ENCODE assay signal across 12 cellular contexts in genomic region chr1:234550341-234551031, GRCh38. TPM values are rescaled to one million over a fixed set of nuclear protein-coding genes. Genes with fewer than 3 reads are reported as not detected.
DNase-seq lines count a peak whose midpoint lies in the region; ATAC-seq lines count a peak whose summit lies in the region.
"Had no signal": no experiment of that assay in that cellular context is flagged by ENCODE, and none has a peak within 500 bp of the region (broad histone marks: within the 10 kb centered on the region; RNA-seq: fewer than 3 reads in every experiment).

No MANE protein-coding gene starts in this region.

- H3K27me3 ChIP-seq in effector memory CD4-positive, alpha-beta T cell (replicated peaks; ENCODE audit: control insufficient read depth, insufficient read depth, low read length, poor library complexity, severe bottlenecking): no peaks in the 10 kb centered on the region

- no peak overlapping the region for H3K4me3 ChIP-seq in mesodermal cell (ENCODE audit: extremely low read depth, insufficient read depth, low read length, poor library complexity, severe bottlenecking)
- no peak overlapping the region for H3K4me3 ChIP-seq in effector memory CD4-positive, alpha-beta T cell (ENCODE audit: insufficient read depth, low read depth, low read length, poor library complexity, severe bottlenecking)

- ATAC-seq in GM21723 (IDR thresholded peaks at IDR 0.05; ENCODE audit: unreplicated experiment) (no peak), sciatic nerve (no peak)

- peaks cover 23% of the 10 kb centered on the region for H3K4me1 ChIP-seq in mesodermal cell (ENCODE audit: control insufficient read depth, insufficient read depth, low read length, poor library complexity, severe bottlenecking)
- no peaks in the 10 kb centered on the region for H3K4me1 ChIP-seq in effector memory CD4-positive, alpha-beta T cell (ENCODE audit: control insufficient read depth, insufficient read depth, low read length, poor library complexity, severe bottlenecking)

- peak; percentile 45 for DNase-seq in epidermal melanocyte (ENCODE audit: insufficient read length, low spot score)
- peak; percentile 78 for DNase-seq in superior temporal gyrus (ENCODE audit: extremely low spot score)
- DNase-seq in effector memory CD4-positive, alpha-beta T cell: no peak
- DNase-seq in sciatic nerve (ENCODE audit: low spot score): no peak
- DNase-seq: activated CD4-positive, alpha-beta memory T cell treated with anti-CD3 and anti-CD28 coated beads, Interleukin-2, amount 10 ng/mL, durations not matched to agents 7 days and 5 days; NCI-H1694; right cardiac atrium; stimulated activated CD8-positive, alpha-beta memory T cell treated with anti-CD3 and anti-CD28 coated beads, Interleukin-4, amount 100 ng/mL, for 48 hours had no signal

- H3K9me3 ChIP-seq in mesodermal cell (ENCODE audit: control insufficient read depth, low read length): no peaks in the 10 kb centered on the region
- no peaks in the 10 kb centered on the region for H3K9me3 ChIP-seq in effector memory CD4-positive, alpha-beta T cell (ENCODE audit: control insufficient read depth, low read length)

- 90 to 92% methylated on average over 16 of the region's 16 CpGs for WGBS in mesodermal cell (ENCODE audit: insufficient coverage in 2 of 2), 2 experiments

- no peaks in the 10 kb centered on the region for H3K36me3 ChIP-seq in mesodermal cell (ENCODE audit: control insufficient read depth, insufficient read depth, low read length)
- H3K36me3 ChIP-seq in effector memory CD4-positive, alpha-beta T cell (ENCODE audit: control insufficient read depth, insufficient read depth, low read length): no peaks in the 10 kb centered on the region

- H3K27ac ChIP-seq in angular gyrus (ENCODE audit: low read depth, low read length) (peak overlapping the region; percentile 91), mesodermal cell (ENCODE audit: low read depth, low read length, severe bottlenecking) (peak overlapping the region; percentile 18)
- no peak overlapping the region for H3K27ac ChIP-seq in effector memory CD4-positive, alpha-beta T cell (ENCODE audit: insufficient read depth, low read length, poor library complexity, severe bottlenecking)
- H3K27ac ChIP-seq: C4-2B had no signal

- intact Hi-C loops in sciatic nerve (cut with DNase I): no loop called here

RNA-seq across cellular contexts. Expression of gene IRF2BP2, which starts 59.5 kb away (rescaled TPM):
- 122 TPM for polyA plus RNA-seq in mesodermal cell (2013, experiment 1 of 2)
- polyA plus RNA-seq in mesodermal cell (2013, experiment 2 of 2): 99.9 TPM
- 142 TPM for total RNA-seq in sciatic nerve

Comparison
In these comparisons a context has a peak if more than half of its experiments do, and no peak if none do; other contexts are left out.
1. DNase-seq: peak in epidermal melanocyte (single experiment) and superior temporal gyrus (single experiment); none in effector memory CD4-positive, alpha-beta T cell (0 of 3) and sciatic nerve (single experiment).